In genomic region chr13:45943965-45944364, GRCh38 we compare ENCODE assay signal across 20 cellular contexts.
DNase-seq lines count a peak whose midpoint lies in the region; ATAC-seq and TF ChIP-seq lines count a peak whose summit lies in the region.
"Had no signal": no experiment of that assay in that cellular context is flagged by ENCODE, and none has a peak within 500 bp of the region (broad histone marks: within the 10 kb centered on the region; RNA-seq: fewer than 3 reads in every experiment).

No MANE protein-coding gene starts in this region.

- ATAC-seq in IMR-90 (ENCODE audit: low read depth) = peak; percentile 64
- no peak for ATAC-seq in right lobe of liver
- no peak for ATAC-seq in HG02884 (IDR thresholded peaks at IDR 0.05; ENCODE audit: unreplicated experiment)
- no peak for ATAC-seq in activated CD4-positive, CD25-positive, alpha-beta regulatory T cell treated with anti-CD3 and anti-CD28 coated beads, Interleukin-2, amount 50 U/mL, for 24 hours
- ATAC-seq: HCT116 had no signal

- no peak for TF ChIP-seq RAD21 in IMR-90 (IDR thresholded peaks at IDR 0.05; ENCODE audit: low read length)

- H4K91ac ChIP-seq in IMR-90 (ENCODE audit: insufficient read depth, low read depth, low read length) = no peak overlapping the region

- H3K4ac ChIP-seq in IMR-90 (ENCODE audit: low read depth, low read length) = no peak overlapping the region

- DNase-seq in IMR-90 (peak; percentile 48), choroid plexus epithelial cell (ENCODE audit: low read depth) (peak; percentile 27), right lobe of liver (no peak), Calu3 (no peak)
- DNase-seq: Caco-2; CD4-positive, alpha-beta T cell; MG63; NCI-H1092; NCI-H1436; NCI-H1930; NCI-H510A; NCI-H774; NK-92 treated with Interleukin-12 subunit alpha and Interleukin-12 subunit beta, amount 100 ng/mL, for 24 hours; SHP77 treated with DMSO at 0.1 percent for 48 hours; SK-N-SH had no signal

- no peak overlapping the region for H2BK5ac ChIP-seq in IMR-90 (ENCODE audit: low read depth, low read length, poor library complexity, severe bottlenecking)

- no peak overlapping the region for H3K18ac ChIP-seq in IMR-90 (ENCODE audit: low read depth, low read length)

- H3K9me1 ChIP-seq in IMR-90 (ENCODE audit: insufficient read depth, low read length) = no peaks in the 10 kb centered on the region

- CTCF ChIA-PET in IMR-90 (lab: Yijun Ruan, JAX) (interaction anchor here (1.1 kb wide), 1 partner anchor 11 kb away, joined by 4 read pairs; no protein-coding TSS in a partner anchor), Calu3 (lab: Charles Lee) (no interaction called here)

- no peak overlapping the region for H2BK120ac ChIP-seq in IMR-90 (ENCODE audit: low read depth, low read length)

- H3K9me3 Mint-ChIP-seq in nephron (no peaks in the 10 kb centered on the region), Calu3 (ENCODE audit: low read depth, unreplicated experiment) (no peaks in the 10 kb centered on the region)
- H3K9me3 Mint-ChIP-seq: CD4-positive, alpha-beta T cell had no signal

- POLR2A ChIA-PET in IMR-90 (lab: Charles Lee; ENCODE audit: unreplicated experiment) = no interaction called here

- H3K4me2 ChIP-seq in IMR-90 (ENCODE audit: low read depth, low read length) = peak overlapping the region; percentile 70; the same call in 1 of the 2 replicates
- H3K4me2 ChIP-seq: SK-N-SH had no signal

- no peak for TF ChIP-seq CTCF in IMR-90 (conservative IDR thresholded peaks at IDR 0.05; ENCODE audit: low read depth, low read length)
- TF ChIP-seq CTCF in choroid plexus epithelial cell (conservative IDR thresholded peaks at IDR 0.05; ENCODE audit: low read depth, low read length) = no peak
- TF ChIP-seq CTCF in nephron (IDR thresholded peaks at IDR 0.05; ENCODE audit: unreplicated experiment in 3 of 3) = no peak
- no peak for TF ChIP-seq CTCF in right lobe of liver (IDR thresholded peaks at IDR 0.05)
- no peak for TF ChIP-seq CTCF in Calu3 (IDR thresholded peaks at IDR 0.05; ENCODE audit: unreplicated experiment)

- no peak overlapping the region for H4K5ac ChIP-seq in IMR-90 (ENCODE audit: low read depth, low read length)

- no peaks in the 10 kb centered on the region for H3K9me3 ChIP-seq in IMR-90 (ENCODE audit: control insufficient read depth, insufficient read depth, low read length)
- H3K9me3 ChIP-seq in right lobe of liver = no peaks in the 10 kb centered on the region
- H3K9me3 ChIP-seq: Caco-2, MG63, SK-N-SH had no signal

- TF ChIP-seq POLR2A in IMR-90 (IDR thresholded peaks at IDR 0.05; ENCODE audit: low read depth, low read length) (no peak), right lobe of liver (IDR thresholded peaks at IDR 0.05) (no peak)

- H3K27ac Mint-ChIP-seq in nephron (peak overlapping the region in 2 of 3 experiments; percentile 17 to 52), Calu3 (ENCODE audit: unreplicated experiment) (no peak overlapping the region)
- H3K27ac Mint-ChIP-seq: CD4-positive, alpha-beta T cell had no signal

- in situ Hi-C loops in IMR-90 (cut with MboI; ENCODE audit: low sequenced_read_pairs) = no loop called here

- no peak overlapping the region for H3K9ac ChIP-seq in IMR-90 (ENCODE audit: low read depth, low read length)
- H3K9ac ChIP-seq: SK-N-SH had no signal

- H3K27me3 Mint-ChIP-seq in nephron (ENCODE audit: low read depth) = no peaks in the 10 kb centered on the region
- peaks cover 14% of the 10 kb centered on the region for H3K27me3 Mint-ChIP-seq in Calu3 (ENCODE audit: unreplicated experiment)
- H3K27me3 Mint-ChIP-seq: CD4-positive, alpha-beta T cell had no signal

- H3K4me3 ChIP-seq in IMR-90 (ENCODE audit: insufficient read depth, low read depth, low read length) = no peak overlapping the region
- H3K4me3 ChIP-seq in choroid plexus epithelial cell (ENCODE audit: low read depth, low read length) = no peak overlapping the region
- H3K4me3 ChIP-seq in right lobe of liver = no peak overlapping the region
- H3K4me3 ChIP-seq: MG63 had no signal

- no peaks in the 10 kb centered on the region for H3K79me1 ChIP-seq in IMR-90 (ENCODE audit: low read depth in 1 of 2, low read length in 2 of 2)

- no peaks in the 10 kb centered on the region for H3K4me1 ChIP-seq in IMR-90 (ENCODE audit: control insufficient read depth, insufficient read depth, low read length)
- no peaks in the 10 kb centered on the region for H3K4me1 ChIP-seq in right lobe of liver
- H3K4me1 ChIP-seq: Caco-2 had no signal

- no peak overlapping the region for H3K14ac ChIP-seq in IMR-90 (replicated peaks; ENCODE audit: low read depth, low read length)

- no peak overlapping the region for H2BK15ac ChIP-seq in IMR-90 (ENCODE audit: low read depth, low read length)

- no peak overlapping the region for H2AFZ ChIP-seq in IMR-90 (replicated peaks; ENCODE audit: low read length, poor library complexity)

- dilution Hi-C loops in IMR-90 (cut with HindIII; ENCODE audit: low sequenced_read_pairs, unreplicated experiment) = no loop called here

- H3K56ac ChIP-seq in IMR-90 (ENCODE audit: extremely low read depth, insufficient read depth, low read length) = no peak overlapping the region

- WGBS in IMR-90 (ENCODE audit: extremely low coverage in 2 of 2, insufficient read length in 1 of 2), 2 experiments = no CpG with 5 or more reads among the region's 2 CpGs
- WGBS in right lobe of liver (ENCODE audit: insufficient coverage, low coverage, low lambda C conversion rate, missing lambda C conversion rate) = 80% methylated on average over 2 of the region's 2 CpGs

- BruUV-seq in IMR-90 (replicated peaks; lab: Mats Ljungman, UMichigan) = no TSS peak
- BruUV-seq in Calu3 (replicated peaks; lab: Mats Ljungman, UMichigan) = no TSS peak

- no peak overlapping the region for H2AK9ac ChIP-seq in IMR-90 (replicated peaks; ENCODE audit: low read depth, low read length, poor library complexity)

- no peak overlapping the region for H3K4me3 Mint-ChIP-seq in nephron
- H3K4me3 Mint-ChIP-seq in Calu3 (ENCODE audit: low read depth, unreplicated experiment) = no peak overlapping the region
- H3K4me3 Mint-ChIP-seq: CD4-positive, alpha-beta T cell had no signal

- H3K36me3 ChIP-seq in IMR-90 (ENCODE audit: control insufficient read depth, insufficient read depth, low read length) (no peaks in the 10 kb centered on the region), right lobe of liver (no peaks in the 10 kb centered on the region)
- H3K36me3 ChIP-seq: MG63 had no signal

- H3K36me3 Mint-ChIP-seq in nephron (ENCODE audit: low read depth) = no peaks in the 10 kb centered on the region
- no peaks in the 10 kb centered on the region for H3K36me3 Mint-ChIP-seq in Calu3 (ENCODE audit: insufficient read depth, unreplicated experiment)

- peaks cover 17% of the 10 kb centered on the region for H3K27me3 ChIP-seq in IMR-90 (ENCODE audit: control insufficient read depth, insufficient read depth, low read length)
- no peaks in the 10 kb centered on the region for H3K27me3 ChIP-seq in right lobe of liver
- H3K27me3 ChIP-seq: MG63 had no signal

- no peak overlapping the region for H3K23ac ChIP-seq in IMR-90 (ENCODE audit: low read depth, low read length)

- intact Hi-C loops in IMR-90 (cut with micrococcal nuclease) (no loop called here), right lobe of liver (cut with DNase I) (no loop called here), Calu3 (cut with micrococcal nuclease; ENCODE audit: unreplicated experiment) (no loop called here)

- no peaks in the 10 kb centered on the region for H4K20me1 ChIP-seq in IMR-90 (ENCODE audit: insufficient read depth, low read length)

- H2BK20ac ChIP-seq in IMR-90 (ENCODE audit: low read depth, low read length) = no peak overlapping the region

- H2AK5ac ChIP-seq in IMR-90 (ENCODE audit: low read depth, low read length) = no peak overlapping the region

- H3K27ac ChIP-seq in IMR-90 (ENCODE audit: insufficient read depth, low read length) (no peak overlapping the region), right lobe of liver (no peak overlapping the region)
- H3K27ac ChIP-seq: RWPE1 had no signal

- H3K4me1 Mint-ChIP-seq in nephron (peaks cover 5% of the 10 kb centered on the region), Calu3 (ENCODE audit: low read depth, unreplicated experiment) (no peaks in the 10 kb centered on the region)

- no peak overlapping the region for H4K8ac ChIP-seq in IMR-90 (ENCODE audit: low read depth in 2 of 2, low read length in 2 of 2)

TF ChIP-seq in IMR-90, 13 proteins besides CTCF, POLR2A, EP300 and RAD21:
- TF ChIP-seq SMC3 (IDR thresholded peaks at IDR 0.05; ENCODE audit: low read depth, low read length) (no peak), CEBPB (IDR thresholded peaks at IDR 0.05; ENCODE audit: low read depth, low read length) (no peak), RCOR1 (IDR thresholded peaks at IDR 0.05; ENCODE audit: insufficient replicate concordance, low read length) (no peak), MXI1 (IDR thresholded peaks at IDR 0.05; ENCODE audit: borderline replicate concordance, low read depth, low read length) (no peak), CHD1 (IDR thresholded peaks at IDR 0.05; ENCODE audit: low read depth, low read length) (no peak), MAZ (IDR thresholded peaks at IDR 0.05; ENCODE audit: borderline replicate concordance, low read depth, low read length) (no peak), FOS (IDR thresholded peaks at IDR 0.05; ENCODE audit: low read depth, low read length) (no peak), MAFK (IDR thresholded peaks at IDR 0.05; ENCODE audit: low read depth, low read length) (no peak), BHLHE40 (IDR thresholded peaks at IDR 0.05; ENCODE audit: low read depth, low read length) (no peak), NFE2L2 (IDR thresholded peaks at IDR 0.05; ENCODE audit: low read depth, low read length) (no peak), RFX5 (IDR thresholded peaks at IDR 0.05; ENCODE audit: low read depth, low read length) (no peak), ELK1 (IDR thresholded peaks at IDR 0.05; ENCODE audit: borderline replicate concordance, low read depth, low read length) (no peak)
- TF ChIP-seq, protein P1, sequence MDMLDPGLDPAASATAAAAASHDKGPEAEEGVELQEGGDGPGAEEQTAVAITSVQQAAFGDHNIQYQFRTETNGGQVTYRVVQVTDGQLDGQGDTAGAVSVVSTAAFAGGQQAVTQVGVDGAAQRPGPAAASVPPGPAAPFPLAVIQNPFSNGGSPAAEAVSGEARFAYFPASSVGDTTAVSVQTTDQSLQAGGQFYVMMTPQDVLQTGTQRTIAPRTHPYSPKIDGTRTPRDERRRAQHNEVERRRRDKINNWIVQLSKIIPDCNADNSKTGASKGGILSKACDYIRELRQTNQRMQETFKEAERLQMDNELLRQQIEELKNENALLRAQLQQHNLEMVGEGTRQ (IDR thresholded peaks at IDR 0.05; ENCODE audit: low read depth, low read length) = no peak

Comparison
In these comparisons a context has a peak if more than half of its experiments do, and no peak if none do; other contexts are left out.
1. DNase-seq: peak in IMR-90 (single experiment) and choroid plexus epithelial cell (single experiment); none in right lobe of liver (0 of 3) and Calu3 (single experiment).